ENCODE assay signal across 1 cellular context in the genomic region with DNA sequence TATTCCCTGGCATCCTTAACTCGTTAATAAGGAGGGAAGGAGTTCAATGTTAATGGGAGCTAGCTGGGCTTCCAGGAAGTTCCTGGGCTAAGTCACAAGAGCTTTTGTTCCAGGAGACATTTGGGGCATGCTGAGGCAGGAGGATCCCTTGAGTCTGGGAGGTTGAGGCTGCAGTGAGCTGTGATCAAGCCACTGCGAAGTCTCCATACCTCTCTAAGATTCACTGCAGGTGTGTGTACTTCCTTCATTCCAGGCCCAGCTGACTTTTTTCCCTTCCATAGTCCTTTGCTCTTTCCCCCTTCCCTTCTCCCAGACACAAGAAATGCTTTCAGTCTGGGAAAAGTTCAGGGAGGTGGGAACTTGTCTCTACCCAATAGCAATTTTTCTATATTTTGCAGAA.
TF ChIP-seq lines count a peak whose summit lies in the region.

No MANE protein-coding gene starts in this region.

TF ChIP-seq in WTC11, 78 proteins besides CTCF, POLR2A, EP300 and RAD21 (continued from another document):
- TF ChIP-seq, protein P1, sequence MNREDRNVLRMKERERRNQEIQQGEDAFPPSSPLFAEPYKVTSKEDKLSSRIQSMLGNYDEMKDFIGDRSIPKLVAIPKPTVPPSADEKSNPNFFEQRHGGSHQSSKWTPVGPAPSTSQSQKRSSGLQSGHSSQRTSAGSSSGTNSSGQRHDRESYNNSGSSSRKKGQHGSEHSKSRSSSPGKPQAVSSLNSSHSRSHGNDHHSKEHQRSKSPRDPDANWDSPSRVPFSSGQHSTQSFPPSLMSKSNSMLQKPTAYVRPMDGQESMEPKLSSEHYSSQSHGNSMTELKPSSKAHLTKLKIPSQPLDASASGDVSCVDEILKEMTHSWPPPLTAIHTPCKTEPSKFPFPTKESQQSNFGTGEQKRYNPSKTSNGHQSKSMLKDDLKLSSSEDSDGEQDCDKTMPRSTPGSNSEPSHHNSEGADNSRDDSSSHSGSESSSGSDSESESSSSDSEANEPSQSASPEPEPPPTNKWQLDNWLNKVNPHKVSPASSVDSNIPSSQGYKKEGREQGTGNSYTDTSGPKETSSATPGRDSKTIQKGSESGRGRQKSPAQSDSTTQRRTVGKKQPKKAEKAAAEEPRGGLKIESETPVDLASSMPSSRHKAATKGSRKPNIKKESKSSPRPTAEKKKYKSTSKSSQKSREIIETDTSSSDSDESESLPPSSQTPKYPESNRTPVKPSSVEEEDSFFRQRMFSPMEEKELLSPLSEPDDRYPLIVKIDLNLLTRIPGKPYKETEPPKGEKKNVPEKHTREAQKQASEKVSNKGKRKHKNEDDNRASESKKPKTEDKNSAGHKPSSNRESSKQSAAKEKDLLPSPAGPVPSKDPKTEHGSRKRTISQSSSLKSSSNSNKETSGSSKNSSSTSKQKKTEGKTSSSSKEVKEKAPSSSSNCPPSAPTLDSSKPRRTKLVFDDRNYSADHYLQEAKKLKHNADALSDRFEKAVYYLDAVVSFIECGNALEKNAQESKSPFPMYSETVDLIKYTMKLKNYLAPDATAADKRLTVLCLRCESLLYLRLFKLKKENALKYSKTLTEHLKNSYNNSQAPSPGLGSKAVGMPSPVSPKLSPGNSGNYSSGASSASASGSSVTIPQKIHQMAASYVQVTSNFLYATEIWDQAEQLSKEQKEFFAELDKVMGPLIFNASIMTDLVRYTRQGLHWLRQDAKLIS (CRISPR knock-in tag; IDR thresholded peaks at IDR 0.05; ENCODE audit: borderline replicate concordance) = no peak
- no peak for TF ChIP-seq ATF1 (CRISPR knock-in tag; IDR thresholded peaks at IDR 0.05)
- TF ChIP-seq ZNF232 (CRISPR knock-in tag; IDR thresholded peaks at IDR 0.05) = no peak
- no peak for TF ChIP-seq SOX15 (CRISPR knock-in tag; IDR thresholded peaks at IDR 0.05)
- no peak for TF ChIP-seq NR3C1 (CRISPR knock-in tag; conservative IDR thresholded peaks at IDR 0.05; ENCODE audit: low read depth)
- no peak for TF ChIP-seq JAZF1 (CRISPR knock-in tag; IDR thresholded peaks at IDR 0.05)
TF ChIP-seq in WTC11: peak in this region for 0.
